Comparison of ENCODE assay signal across 1 cellular context in the genomic region with DNA sequence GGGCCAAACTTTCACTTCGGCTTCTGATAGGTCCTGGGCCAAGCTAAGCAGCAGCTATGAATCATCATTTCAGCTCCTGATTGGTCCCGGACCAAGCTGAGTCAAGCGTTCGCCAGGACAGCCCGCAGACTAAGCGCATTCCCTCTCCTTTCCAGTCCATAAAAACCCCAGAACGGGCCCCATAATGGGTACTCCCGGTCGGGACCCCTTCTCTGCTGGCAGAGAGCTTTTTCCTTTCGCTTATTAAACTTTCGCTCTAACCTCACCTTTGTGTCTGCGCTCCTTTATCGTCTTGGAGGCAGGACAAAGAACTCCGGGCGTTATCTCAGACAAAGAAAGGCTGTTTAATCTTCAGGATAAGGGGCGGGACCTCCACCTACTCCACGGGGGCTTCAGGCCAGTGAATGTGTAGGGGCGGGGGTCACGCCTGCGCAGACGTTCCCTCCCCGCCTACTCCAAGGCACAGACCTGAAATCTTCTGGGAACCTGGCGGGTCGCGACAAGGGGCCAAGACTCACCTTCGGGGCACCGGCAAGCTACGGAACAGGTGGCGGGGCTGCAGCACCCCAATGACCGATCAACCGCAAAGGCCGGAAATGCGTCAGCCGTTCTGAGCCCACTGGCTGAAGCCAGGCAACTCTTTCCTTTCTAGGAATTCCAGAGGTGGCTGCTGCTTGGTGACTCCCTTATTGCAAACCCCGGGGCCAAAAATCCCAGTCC.
TF ChIP-seq lines count a peak whose summit lies in the region.

Gene ZSCAN31, minus strand, starts transcription at position 585 of the 720 bp plus-strand sequence. CDS start 6,465 bp downstream, outside the sequence.

TF ChIP-seq in K562, 482 proteins besides CTCF, POLR2A, EP300 and RAD21 (continued from another document and continues in another):
- TF ChIP-seq, protein P1, sequence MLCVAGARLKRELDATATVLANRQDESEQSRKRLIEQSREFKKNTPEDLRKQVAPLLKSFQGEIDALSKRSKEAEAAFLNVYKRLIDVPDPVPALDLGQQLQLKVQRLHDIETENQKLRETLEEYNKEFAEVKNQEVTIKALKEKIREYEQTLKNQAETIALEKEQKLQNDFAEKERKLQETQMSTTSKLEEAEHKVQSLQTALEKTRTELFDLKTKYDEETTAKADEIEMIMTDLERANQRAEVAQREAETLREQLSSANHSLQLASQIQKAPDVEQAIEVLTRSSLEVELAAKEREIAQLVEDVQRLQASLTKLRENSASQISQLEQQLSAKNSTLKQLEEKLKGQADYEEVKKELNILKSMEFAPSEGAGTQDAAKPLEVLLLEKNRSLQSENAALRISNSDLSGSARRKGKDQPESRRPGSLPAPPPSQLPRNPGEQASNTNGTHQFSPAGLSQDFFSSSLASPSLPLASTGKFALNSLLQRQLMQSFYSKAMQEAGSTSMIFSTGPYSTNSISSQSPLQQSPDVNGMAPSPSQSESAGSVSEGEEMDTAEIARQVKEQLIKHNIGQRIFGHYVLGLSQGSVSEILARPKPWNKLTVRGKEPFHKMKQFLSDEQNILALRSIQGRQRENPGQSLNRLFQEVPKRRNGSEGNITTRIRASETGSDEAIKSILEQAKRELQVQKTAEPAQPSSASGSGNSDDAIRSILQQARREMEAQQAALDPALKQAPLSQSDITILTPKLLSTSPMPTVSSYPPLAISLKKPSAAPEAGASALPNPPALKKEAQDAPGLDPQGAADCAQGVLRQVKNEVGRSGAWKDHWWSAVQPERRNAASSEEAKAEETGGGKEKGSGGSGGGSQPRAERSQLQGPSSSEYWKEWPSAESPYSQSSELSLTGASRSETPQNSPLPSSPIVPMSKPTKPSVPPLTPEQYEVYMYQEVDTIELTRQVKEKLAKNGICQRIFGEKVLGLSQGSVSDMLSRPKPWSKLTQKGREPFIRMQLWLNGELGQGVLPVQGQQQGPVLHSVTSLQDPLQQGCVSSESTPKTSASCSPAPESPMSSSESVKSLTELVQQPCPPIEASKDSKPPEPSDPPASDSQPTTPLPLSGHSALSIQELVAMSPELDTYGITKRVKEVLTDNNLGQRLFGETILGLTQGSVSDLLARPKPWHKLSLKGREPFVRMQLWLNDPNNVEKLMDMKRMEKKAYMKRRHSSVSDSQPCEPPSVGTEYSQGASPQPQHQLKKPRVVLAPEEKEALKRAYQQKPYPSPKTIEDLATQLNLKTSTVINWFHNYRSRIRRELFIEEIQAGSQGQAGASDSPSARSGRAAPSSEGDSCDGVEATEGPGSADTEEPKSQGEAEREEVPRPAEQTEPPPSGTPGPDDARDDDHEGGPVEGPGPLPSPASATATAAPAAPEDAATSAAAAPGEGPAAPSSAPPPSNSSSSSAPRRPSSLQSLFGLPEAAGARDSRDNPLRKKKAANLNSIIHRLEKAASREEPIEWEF (CRISPR knock-in tag; IDR thresholded peaks at IDR 0.05) = no peak
- TF ChIP-seq YBX1 (IDR thresholded peaks at IDR 0.05) (no peak), ZNF778 (CRISPR knock-in tag; IDR thresholded peaks at IDR 0.05) (no peak), BMI1 (IDR thresholded peaks at IDR 0.05; ENCODE audit: low read length) (peak; percentile 46; the same call in 1 of the 2 replicates), ZBTB8A (IDR thresholded peaks at IDR 0.05; ENCODE audit: partially characterized antibody) (no peak), CREB1 (IDR thresholded peaks at IDR 0.05) (peak; percentile 47; the same call in 1 of the 2 replicates), CREB1 (CRISPR knock-in tag; IDR thresholded peaks at IDR 0.05) (peak; percentile 70), HDAC2 (IDR thresholded peaks at IDR 0.05) (peak; percentile 8), TRIM24 (IDR thresholded peaks at IDR 0.05) (no peak), NFIC (IDR thresholded peaks at IDR 0.05) (no peak), PCBP2 (IDR thresholded peaks at IDR 0.05; ENCODE audit: low read depth, low read length, poor library complexity, severe bottlenecking) (no peak), LEF1 (IDR thresholded peaks at IDR 0.05) (peak; percentile 31), PHB (CRISPR knock-in tag; IDR thresholded peaks at IDR 0.05) (peak; percentile 42; the same call in 1 of the 2 replicates), ZBTB17 (CRISPR knock-in tag; IDR thresholded peaks at IDR 0.05) (peak; percentile 87), DMBX1 (CRISPR knock-in tag; IDR thresholded peaks at IDR 0.05; ENCODE audit: borderline replicate concordance) (peak; percentile 31; the same call in 1 of the 2 replicates), MEIS2 (IDR thresholded peaks at IDR 0.05; ENCODE audit: partially characterized antibody) (peak; percentile 82), TAF9B (IDR thresholded peaks at IDR 0.05; ENCODE audit: partially characterized antibody) (peak; percentile 82), EP400 (IDR thresholded peaks at IDR 0.05) (peak; percentile 77), POLR3A (IDR thresholded peaks at IDR 0.05; ENCODE audit: borderline replicate concordance, extremely low read depth, insufficient read depth, insufficient read length) (no peak), BCLAF1 (IDR thresholded peaks at IDR 0.05; ENCODE audit: borderline replicate concordance in 1 of 2, control insufficient read depth in 1 of 2, low read depth in 2 of 2, low read length in 1 of 2) (no peak; a peak in 1 of 4 replicates), ZFX (CRISPR knock-in tag; IDR thresholded peaks at IDR 0.05) (peak; percentile 91), PTRF (tag; IDR thresholded peaks at IDR 0.05) (no peak), ADNP (tag; IDR thresholded peaks at IDR 0.05) (no peak), C11orf30 (IDR thresholded peaks at IDR 0.05; ENCODE audit: low read depth) (peak; percentile 91), HMG20B (CRISPR knock-in tag; IDR thresholded peaks at IDR 0.05) (no peak), TBL1XR1 (IDR thresholded peaks at IDR 0.05; ENCODE audit: low read length in 2 of 2) (peak in 1 of 2 experiments; percentile 40; a peak in 1 of 4 replicates), ZNF197 (CRISPR knock-in tag; IDR thresholded peaks at IDR 0.05; ENCODE audit: low read depth) (no peak), ZBED1 (IDR thresholded peaks at IDR 0.05) (0 out of 2 replicates have a peak, but pooled peaks have one; percentile 40), NR2F6 (CRISPR knock-in tag; IDR thresholded peaks at IDR 0.05) (peak; percentile 8), SMAD3 (CRISPR knock-in tag; conservative IDR thresholded peaks at IDR 0.05) (peak; percentile 60), KLF13 (tag; IDR thresholded peaks at IDR 0.05; ENCODE audit: borderline replicate concordance, low read depth) (peak; percentile 70; the same call in 1 of the 2 replicates), NR4A1 (CRISPR knock-in tag; IDR thresholded peaks at IDR 0.05) (0 out of 2 replicates have a peak, but pooled peaks have one; percentile 43), NR4A1 (tag; IDR thresholded peaks at IDR 0.05) (peak; percentile 70), ZFP30 (CRISPR knock-in tag; IDR thresholded peaks at IDR 0.05; ENCODE audit: borderline replicate concordance) (no peak), NCOA4 (IDR thresholded peaks at IDR 0.05; ENCODE audit: partially characterized antibody) (no peak), KLF16 (IDR thresholded peaks at IDR 0.05) (no peak), ZNF431 (CRISPR knock-in tag; IDR thresholded peaks at IDR 0.05) (no peak), TAF7 (tag; IDR thresholded peaks at IDR 0.05) (peak; percentile 93)
- TF ChIP-seq, protein P2, sequence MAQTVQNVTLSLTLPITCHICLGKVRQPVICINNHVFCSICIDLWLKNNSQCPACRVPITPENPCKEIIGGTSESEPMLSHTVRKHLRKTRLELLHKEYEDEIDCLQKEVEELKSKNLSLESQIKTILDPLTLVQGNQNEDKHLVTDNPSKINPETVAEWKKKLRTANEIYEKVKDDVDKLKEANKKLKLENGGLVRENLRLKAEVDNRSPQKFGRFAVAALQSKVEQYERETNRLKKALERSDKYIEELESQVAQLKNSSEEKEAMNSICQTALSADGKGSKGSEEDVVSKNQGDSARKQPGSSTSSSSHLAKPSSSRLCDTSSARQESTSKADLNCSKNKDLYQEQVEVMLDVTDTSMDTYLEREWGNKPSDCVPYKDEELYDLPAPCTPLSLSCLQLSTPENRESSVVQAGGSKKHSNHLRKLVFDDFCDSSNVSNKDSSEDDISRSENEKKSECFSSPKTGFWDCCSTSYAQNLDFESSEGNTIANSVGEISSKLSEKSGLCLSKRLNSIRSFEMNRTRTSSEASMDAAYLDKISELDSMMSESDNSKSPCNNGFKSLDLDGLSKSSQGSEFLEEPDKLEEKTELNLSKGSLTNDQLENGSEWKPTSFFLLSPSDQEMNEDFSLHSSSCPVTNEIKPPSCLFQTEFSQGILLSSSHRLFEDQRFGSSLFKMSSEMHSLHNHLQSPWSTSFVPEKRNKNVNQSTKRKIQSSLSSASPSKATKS (CRISPR knock-in tag; IDR thresholded peaks at IDR 0.05) = no peak
- TF ChIP-seq, protein P3, sequence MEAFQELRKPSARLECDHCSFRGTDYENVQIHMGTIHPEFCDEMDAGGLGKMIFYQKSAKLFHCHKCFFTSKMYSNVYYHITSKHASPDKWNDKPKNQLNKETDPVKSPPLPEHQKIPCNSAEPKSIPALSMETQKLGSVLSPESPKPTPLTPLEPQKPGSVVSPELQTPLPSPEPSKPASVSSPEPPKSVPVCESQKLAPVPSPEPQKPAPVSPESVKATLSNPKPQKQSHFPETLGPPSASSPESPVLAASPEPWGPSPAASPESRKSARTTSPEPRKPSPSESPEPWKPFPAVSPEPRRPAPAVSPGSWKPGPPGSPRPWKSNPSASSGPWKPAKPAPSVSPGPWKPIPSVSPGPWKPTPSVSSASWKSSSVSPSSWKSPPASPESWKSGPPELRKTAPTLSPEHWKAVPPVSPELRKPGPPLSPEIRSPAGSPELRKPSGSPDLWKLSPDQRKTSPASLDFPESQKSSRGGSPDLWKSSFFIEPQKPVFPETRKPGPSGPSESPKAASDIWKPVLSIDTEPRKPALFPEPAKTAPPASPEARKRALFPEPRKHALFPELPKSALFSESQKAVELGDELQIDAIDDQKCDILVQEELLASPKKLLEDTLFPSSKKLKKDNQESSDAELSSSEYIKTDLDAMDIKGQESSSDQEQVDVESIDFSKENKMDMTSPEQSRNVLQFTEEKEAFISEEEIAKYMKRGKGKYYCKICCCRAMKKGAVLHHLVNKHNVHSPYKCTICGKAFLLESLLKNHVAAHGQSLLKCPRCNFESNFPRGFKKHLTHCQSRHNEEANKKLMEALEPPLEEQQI (IDR thresholded peaks at IDR 0.05) = 0 out of 2 replicates have a peak, but pooled peaks have one; percentile 10
- TF ChIP-seq, protein P4, sequence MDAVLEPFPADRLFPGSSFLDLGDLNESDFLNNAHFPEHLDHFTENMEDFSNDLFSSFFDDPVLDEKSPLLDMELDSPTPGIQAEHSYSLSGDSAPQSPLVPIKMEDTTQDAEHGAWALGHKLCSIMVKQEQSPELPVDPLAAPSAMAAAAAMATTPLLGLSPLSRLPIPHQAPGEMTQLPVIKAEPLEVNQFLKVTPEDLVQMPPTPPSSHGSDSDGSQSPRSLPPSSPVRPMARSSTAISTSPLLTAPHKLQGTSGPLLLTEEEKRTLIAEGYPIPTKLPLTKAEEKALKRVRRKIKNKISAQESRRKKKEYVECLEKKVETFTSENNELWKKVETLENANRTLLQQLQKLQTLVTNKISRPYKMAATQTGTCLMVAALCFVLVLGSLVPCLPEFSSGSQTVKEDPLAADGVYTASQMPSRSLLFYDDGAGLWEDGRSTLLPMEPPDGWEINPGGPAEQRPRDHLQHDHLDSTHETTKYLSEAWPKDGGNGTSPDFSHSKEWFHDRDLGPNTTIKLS (IDR thresholded peaks at IDR 0.05; ENCODE audit: borderline replicate concordance, low read depth) = peak; percentile 51
- TF ChIP-seq, protein P5, sequence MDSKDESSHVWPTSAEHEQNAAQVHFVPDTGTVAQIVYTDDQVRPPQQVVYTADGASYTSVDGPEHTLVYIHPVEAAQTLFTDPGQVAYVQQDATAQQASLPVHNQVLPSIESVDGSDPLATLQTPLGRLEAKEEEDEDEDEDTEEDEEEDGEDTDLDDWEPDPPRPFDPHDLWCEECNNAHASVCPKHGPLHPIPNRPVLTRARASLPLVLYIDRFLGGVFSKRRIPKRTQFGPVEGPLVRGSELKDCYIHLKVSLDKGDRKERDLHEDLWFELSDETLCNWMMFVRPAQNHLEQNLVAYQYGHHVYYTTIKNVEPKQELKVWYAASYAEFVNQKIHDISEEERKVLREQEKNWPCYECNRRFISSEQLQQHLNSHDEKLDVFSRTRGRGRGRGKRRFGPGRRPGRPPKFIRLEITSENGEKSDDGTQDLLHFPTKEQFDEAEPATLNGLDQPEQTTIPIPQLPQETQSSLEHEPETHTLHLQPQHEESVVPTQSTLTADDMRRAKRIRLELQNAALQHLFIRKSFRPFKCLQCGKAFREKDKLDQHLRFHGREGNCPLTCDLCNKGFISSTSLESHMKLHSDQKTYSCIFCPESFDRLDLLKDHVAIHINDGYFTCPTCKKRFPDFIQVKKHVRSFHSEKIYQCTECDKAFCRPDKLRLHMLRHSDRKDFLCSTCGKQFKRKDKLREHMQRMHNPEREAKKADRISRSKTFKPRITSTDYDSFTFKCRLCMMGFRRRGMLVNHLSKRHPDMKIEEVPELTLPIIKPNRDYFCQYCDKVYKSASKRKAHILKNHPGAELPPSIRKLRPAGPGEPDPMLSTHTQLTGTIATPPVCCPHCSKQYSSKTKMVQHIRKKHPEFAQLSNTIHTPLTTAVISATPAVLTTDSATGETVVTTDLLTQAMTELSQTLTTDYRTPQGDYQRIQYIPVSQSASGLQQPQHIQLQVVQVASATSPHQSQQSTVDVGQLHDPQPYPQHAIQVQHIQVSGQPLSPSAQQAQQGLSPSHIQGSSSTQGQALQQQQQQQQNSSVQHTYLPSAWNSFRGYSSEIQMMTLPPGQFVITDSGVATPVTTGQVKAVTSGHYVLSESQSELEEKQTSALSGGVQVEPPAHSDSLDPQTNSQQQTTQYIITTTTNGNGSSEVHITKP (IDR thresholded peaks at IDR 0.05; ENCODE audit: partially characterized antibody) = peak; percentile 44
